ENCODE assay signal across 13 cellular contexts in genomic region chr7:155918720-155919399, GRCh38.
A peak's percentile ranks its signal among the peaks of the same experiment; 100 is the strongest.
DNase-seq lines count a peak whose midpoint lies in the region; ATAC-seq and TF ChIP-seq lines count a peak whose summit lies in the region.
"Had no signal": no experiment of that assay in that cellular context is flagged by ENCODE, and none has a peak within 500 bp of the region (broad histone marks: within the 10 kb centered on the region; RNA-seq: fewer than 3 reads in every experiment).

No MANE protein-coding gene starts in this region.

- H3K4me3 ChIP-seq in HEK293 (ENCODE audit: low read depth, low read length): no peak overlapping the region
- no peak overlapping the region for H3K4me3 ChIP-seq in WERI-Rb-1 (ENCODE audit: low read depth, low read length)
- H3K4me3 ChIP-seq: thoracic aorta had no signal

- H3K27me3 Mint-ChIP-seq in stimulated activated naive CD8-positive, alpha-beta T cell treated with anti-CD3 and anti-CD28 coated beads, Interleukin-15, amount 100 ng/mL, for 72 hours: no peaks in the 10 kb centered on the region

- peaks cover 0 to 9% of the 10 kb centered on the region in 2 donors for H3K9me3 Mint-ChIP-seq in stimulated activated naive CD8-positive, alpha-beta T cell treated with anti-CD3 and anti-CD28 coated beads, Interleukin-15, amount 100 ng/mL, for 72 hours

- DNase-seq in foreskin melanocyte: peak; percentile 65
- peak; percentile 86 for DNase-seq in posterior vena cava (ENCODE audit: low spot score)
- no peak for DNase-seq in stimulated activated naive CD8-positive, alpha-beta T cell treated with anti-CD3 and anti-CD28 coated beads, Interleukin-15, amount 100 ng/mL, for 72 hours
- DNase-seq in WERI-Rb-1: no peak
- DNase-seq in anterior cingulate cortex (lab: John Stamatoyannopoulos, UW): no peak
- DNase-seq: amniotic stem cell, GDM1, NCI-H510A had no signal

- H3K27ac ChIP-seq in HEK293 (ENCODE audit: extremely low read depth, low read depth, low read length): no peak overlapping the region
- H3K27ac ChIP-seq in WERI-Rb-1: no peak overlapping the region
- H3K27ac ChIP-seq: HL-60, thoracic aorta had no signal

- CTCF ChIA-PET in HEK293 (lab: Yijun Ruan, JAX): no interaction called here

- H3K9me3 ChIP-seq in HEK293 (ENCODE audit: control insufficient read depth, insufficient read depth, low read depth, low read length) (no peaks in the 10 kb centered on the region), WERI-Rb-1 (ENCODE audit: severe bottlenecking) (peaks cover 2% of the 10 kb centered on the region)
- H3K9me3 ChIP-seq: thoracic aorta had no signal

- peaks cover 88% of the 10 kb centered on the region for H3K27me3 ChIP-seq in WERI-Rb-1 (ENCODE audit: insufficient read depth, low read depth, severe bottlenecking)

- H3K36me3 ChIP-seq in HEK293 (ENCODE audit: control insufficient read depth in 2 of 2, insufficient read depth in 1 of 2, low read length in 2 of 2) (no peaks in the 10 kb centered on the region), WERI-Rb-1 (no peaks in the 10 kb centered on the region)
- H3K36me3 ChIP-seq: thoracic aorta had no signal

- TF ChIP-seq CTCF in HEK293 (tag by site-specific recombination; IDR thresholded peaks at IDR 0.05) (no peak), WERI-Rb-1 (IDR thresholded peaks at IDR 0.05; ENCODE audit: low read depth, low read length) (no peak)

- no peak overlapping the region for H3K4me3 Mint-ChIP-seq in stimulated activated naive CD8-positive, alpha-beta T cell treated with anti-CD3 and anti-CD28 coated beads, Interleukin-15, amount 100 ng/mL, for 72 hours

- intact Hi-C loops in posterior vena cava (cut with DNase I): loop anchor here in 1 of 2 donors (5.0 kb wide), 1 partner anchor 1453 kb away; no protein-coding TSS in a partner anchor

- POLR2A ChIA-PET in HEK293 (lab: Yijun Ruan, JAX): interaction anchor here (0.6 kb wide), 1 partner anchor 576 kb away, joined by 4 read pairs; no protein-coding TSS in a partner anchor

- H3K4me1 ChIP-seq in HEK293 (ENCODE audit: control insufficient read depth, insufficient read depth, low read length): no peaks in the 10 kb centered on the region

- H3K4me1 Mint-ChIP-seq in stimulated activated naive CD8-positive, alpha-beta T cell treated with anti-CD3 and anti-CD28 coated beads, Interleukin-15, amount 100 ng/mL, for 72 hours: no peaks in the 10 kb centered on the region

- H3K27ac Mint-ChIP-seq in stimulated activated naive CD8-positive, alpha-beta T cell treated with anti-CD3 and anti-CD28 coated beads, Interleukin-15, amount 100 ng/mL, for 72 hours: no peak overlapping the region

- ATAC-seq in SK-N-SH treated with all-trans-retinoic acid at 6 μM for 48 hours: peak; percentile 41; the same call in 2 of the 3 replicates
- ATAC-seq in stimulated activated naive CD8-positive, alpha-beta T cell treated with anti-CD3 and anti-CD28 coated beads, Interleukin-15, amount 100 ng/mL, for 72 hours: no peak
- no peak for ATAC-seq in HG03039 (IDR thresholded peaks at IDR 0.05; ENCODE audit: unreplicated experiment)

TF ChIP-seq in HEK293, 187 proteins besides CTCF, POLR2A, EP300 and RAD21 (continues in another document):
- TF ChIP-seq ZNF2 (tag by site-specific recombination; IDR thresholded peaks at IDR 0.05): peak; percentile 97
- peak; percentile 95 for TF ChIP-seq ZFP69B (tag by site-specific recombination; IDR thresholded peaks at IDR 0.05)
- TF ChIP-seq BCL11A (tag by site-specific recombination; IDR thresholded peaks at IDR 0.05; ENCODE audit: low read depth): peak; percentile 96
- no peak for TF ChIP-seq ZNF341 (tag by site-specific recombination; IDR thresholded peaks at IDR 0.05; ENCODE audit: low read depth)
- no peak for TF ChIP-seq ZNF623 (tag by site-specific recombination; IDR thresholded peaks at IDR 0.05)
- TF ChIP-seq ZNF548 (tag by site-specific recombination; IDR thresholded peaks at IDR 0.05): peak; percentile 44; the same call in 1 of the 2 replicates
- TF ChIP-seq ZNF585B (tag by site-specific recombination; IDR thresholded peaks at IDR 0.05): no peak
- TF ChIP-seq HOXC10 (CRISPR knock-in tag; IDR thresholded peaks at IDR 0.05): no peak
- no peak for TF ChIP-seq ZNF645 (tag by site-specific recombination; IDR thresholded peaks at IDR 0.05)
- no peak; the same call in 1 of the 2 replicates for TF ChIP-seq OSR2 (tag by site-specific recombination; IDR thresholded peaks at IDR 0.05)
- peak; percentile 52; the same call in 1 of the 2 replicates for TF ChIP-seq ZNF157 (tag by site-specific recombination; IDR thresholded peaks at IDR 0.05)
- TF ChIP-seq ZNF610 (tag by site-specific recombination; IDR thresholded peaks at IDR 0.05; ENCODE audit: borderline replicate concordance): no peak
- no peak for TF ChIP-seq ZBTB20 (tag by site-specific recombination; IDR thresholded peaks at IDR 0.05)
- no peak for TF ChIP-seq IKZF3 (tag by site-specific recombination; IDR thresholded peaks at IDR 0.05)
- TF ChIP-seq ZNF513 (tag by site-specific recombination; IDR thresholded peaks at IDR 0.05): no peak

TF ChIP-seq in SK-N-SH treated with all-trans-retinoic acid at 6 μM for 48 hours, 23 proteins besides CTCF, POLR2A, EP300 and RAD21:
- no peak for TF ChIP-seq OSR1 (CRISPR knock-in tag; IDR thresholded peaks at IDR 0.05)

Comparison
In these comparisons a context has a peak if more than half of its experiments do, and no peak if none do; other contexts are left out.
1. DNase-seq: peak in foreskin melanocyte (single experiment) and posterior vena cava (single experiment); none in stimulated activated naive CD8-positive, alpha-beta T cell treated with anti-CD3 and anti-CD28 coated beads, Interleukin-15, amount 100 ng/mL, for 72 hours (0 of 2), WERI-Rb-1 (single experiment) and anterior cingulate cortex (0 of 58).